In genomic region chr2:216081012-216081411, GRCh38 we compare ENCODE assay signal across 1 cellular context.
TF ChIP-seq lines count a peak whose summit lies in the region.

No MANE protein-coding gene starts in this region.

TF ChIP-seq in HepG2, 621 proteins besides CTCF, POLR2A, EP300 and RAD21:
- no peak for TF ChIP-seq ZNF746 (CRISPR knock-in tag; IDR thresholded peaks at IDR 0.05)
- no peak for TF ChIP-seq MEIS1 (CRISPR knock-in tag; IDR thresholded peaks at IDR 0.05; ENCODE audit: borderline replicate concordance)
- no peak for TF ChIP-seq SSRP1 (CRISPR knock-in tag; IDR thresholded peaks at IDR 0.05)
- no peak for TF ChIP-seq TFAP4 (IDR thresholded peaks at IDR 0.05; ENCODE audit: borderline replicate concordance, low read depth)
- TF ChIP-seq ZNF552 (CRISPR knock-in tag; IDR thresholded peaks at IDR 0.05; ENCODE audit: borderline replicate concordance) = no peak
- TF ChIP-seq ZNF629 (CRISPR knock-in tag; conservative IDR thresholded peaks at IDR 0.05) = no peak
- TF ChIP-seq, protein P1, sequence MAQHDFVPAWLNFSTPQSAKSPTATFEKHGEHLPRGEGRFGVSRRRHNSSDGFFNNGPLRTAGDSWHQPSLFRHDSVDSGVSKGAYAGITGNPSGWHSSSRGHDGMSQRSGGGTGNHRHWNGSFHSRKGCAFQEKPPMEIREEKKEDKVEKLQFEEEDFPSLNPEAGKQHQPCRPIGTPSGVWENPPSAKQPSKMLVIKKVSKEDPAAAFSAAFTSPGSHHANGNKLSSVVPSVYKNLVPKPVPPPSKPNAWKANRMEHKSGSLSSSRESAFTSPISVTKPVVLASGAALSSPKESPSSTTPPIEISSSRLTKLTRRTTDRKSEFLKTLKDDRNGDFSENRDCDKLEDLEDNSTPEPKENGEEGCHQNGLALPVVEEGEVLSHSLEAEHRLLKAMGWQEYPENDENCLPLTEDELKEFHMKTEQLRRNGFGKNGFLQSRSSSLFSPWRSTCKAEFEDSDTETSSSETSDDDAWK (CRISPR knock-in tag; IDR thresholded peaks at IDR 0.05) = no peak
- TF ChIP-seq ZNF672 (CRISPR knock-in tag; IDR thresholded peaks at IDR 0.05) = no peak
- TF ChIP-seq SALL2 (CRISPR knock-in tag; IDR thresholded peaks at IDR 0.05) = no peak
- 0 out of 2 replicates have a peak, but pooled peaks have one; percentile 26 for TF ChIP-seq ZSCAN20 (CRISPR knock-in tag; IDR thresholded peaks at IDR 0.05; ENCODE audit: borderline replicate concordance)
- TF ChIP-seq, protein P2, sequence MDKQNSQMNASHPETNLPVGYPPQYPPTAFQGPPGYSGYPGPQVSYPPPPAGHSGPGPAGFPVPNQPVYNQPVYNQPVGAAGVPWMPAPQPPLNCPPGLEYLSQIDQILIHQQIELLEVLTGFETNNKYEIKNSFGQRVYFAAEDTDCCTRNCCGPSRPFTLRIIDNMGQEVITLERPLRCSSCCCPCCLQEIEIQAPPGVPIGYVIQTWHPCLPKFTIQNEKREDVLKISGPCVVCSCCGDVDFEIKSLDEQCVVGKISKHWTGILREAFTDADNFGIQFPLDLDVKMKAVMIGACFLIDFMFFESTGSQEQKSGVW (CRISPR knock-in tag; IDR thresholded peaks at IDR 0.05; ENCODE audit: borderline replicate concordance) = no peak
- no peak for TF ChIP-seq ZNF549 (CRISPR knock-in tag; IDR thresholded peaks at IDR 0.05)
- TF ChIP-seq HNRNPLL (IDR thresholded peaks at IDR 0.05; ENCODE audit: low read depth, low read length, poor library complexity, severe bottlenecking) = no peak
- no peak for TF ChIP-seq CC2D1A (CRISPR knock-in tag; IDR thresholded peaks at IDR 0.05)
- TF ChIP-seq KLF12 (CRISPR knock-in tag; IDR thresholded peaks at IDR 0.05; ENCODE audit: borderline replicate concordance) = 0 out of 2 replicates have a peak, but pooled peaks have one; percentile 1
- no peak for TF ChIP-seq ZFAT (CRISPR knock-in tag; conservative IDR thresholded peaks at IDR 0.05)
- TF ChIP-seq NFRKB (IDR thresholded peaks at IDR 0.05) = no peak
- no peak for TF ChIP-seq THAP8 (CRISPR knock-in tag; IDR thresholded peaks at IDR 0.05; ENCODE audit: borderline replicate concordance)
- TF ChIP-seq HNRNPH1 (optimal IDR thresholded peaks at IDR 0.05; ENCODE audit: low read depth, low read length) = no peak
- no peak for TF ChIP-seq FOXM1 (CRISPR knock-in tag; IDR thresholded peaks at IDR 0.05)
- TF ChIP-seq ZNF20 (CRISPR knock-in tag; IDR thresholded peaks at IDR 0.05) = 0 out of 2 replicates have a peak, but pooled peaks have one; percentile 8
- no peak for TF ChIP-seq PHB2 (IDR thresholded peaks at IDR 0.05; ENCODE audit: partially characterized antibody)
- TF ChIP-seq ZNF569 (CRISPR knock-in tag; IDR thresholded peaks at IDR 0.05; ENCODE audit: borderline replicate concordance) = no peak
- TF ChIP-seq ZBTB25 (CRISPR knock-in tag; IDR thresholded peaks at IDR 0.05) = 0 out of 2 replicates have a peak, but pooled peaks have one; percentile 3
- TF ChIP-seq EEA1 (CRISPR knock-in tag; IDR thresholded peaks at IDR 0.05; ENCODE audit: borderline replicate concordance) = no peak
- TF ChIP-seq ZNF747 (CRISPR knock-in tag; IDR thresholded peaks at IDR 0.05; ENCODE audit: borderline replicate concordance) = no peak
- no peak for TF ChIP-seq NFATC3 (CRISPR knock-in tag; IDR thresholded peaks at IDR 0.05)
- TF ChIP-seq ZNF468 (CRISPR knock-in tag; IDR thresholded peaks at IDR 0.05) = no peak
- TF ChIP-seq, protein P3, sequence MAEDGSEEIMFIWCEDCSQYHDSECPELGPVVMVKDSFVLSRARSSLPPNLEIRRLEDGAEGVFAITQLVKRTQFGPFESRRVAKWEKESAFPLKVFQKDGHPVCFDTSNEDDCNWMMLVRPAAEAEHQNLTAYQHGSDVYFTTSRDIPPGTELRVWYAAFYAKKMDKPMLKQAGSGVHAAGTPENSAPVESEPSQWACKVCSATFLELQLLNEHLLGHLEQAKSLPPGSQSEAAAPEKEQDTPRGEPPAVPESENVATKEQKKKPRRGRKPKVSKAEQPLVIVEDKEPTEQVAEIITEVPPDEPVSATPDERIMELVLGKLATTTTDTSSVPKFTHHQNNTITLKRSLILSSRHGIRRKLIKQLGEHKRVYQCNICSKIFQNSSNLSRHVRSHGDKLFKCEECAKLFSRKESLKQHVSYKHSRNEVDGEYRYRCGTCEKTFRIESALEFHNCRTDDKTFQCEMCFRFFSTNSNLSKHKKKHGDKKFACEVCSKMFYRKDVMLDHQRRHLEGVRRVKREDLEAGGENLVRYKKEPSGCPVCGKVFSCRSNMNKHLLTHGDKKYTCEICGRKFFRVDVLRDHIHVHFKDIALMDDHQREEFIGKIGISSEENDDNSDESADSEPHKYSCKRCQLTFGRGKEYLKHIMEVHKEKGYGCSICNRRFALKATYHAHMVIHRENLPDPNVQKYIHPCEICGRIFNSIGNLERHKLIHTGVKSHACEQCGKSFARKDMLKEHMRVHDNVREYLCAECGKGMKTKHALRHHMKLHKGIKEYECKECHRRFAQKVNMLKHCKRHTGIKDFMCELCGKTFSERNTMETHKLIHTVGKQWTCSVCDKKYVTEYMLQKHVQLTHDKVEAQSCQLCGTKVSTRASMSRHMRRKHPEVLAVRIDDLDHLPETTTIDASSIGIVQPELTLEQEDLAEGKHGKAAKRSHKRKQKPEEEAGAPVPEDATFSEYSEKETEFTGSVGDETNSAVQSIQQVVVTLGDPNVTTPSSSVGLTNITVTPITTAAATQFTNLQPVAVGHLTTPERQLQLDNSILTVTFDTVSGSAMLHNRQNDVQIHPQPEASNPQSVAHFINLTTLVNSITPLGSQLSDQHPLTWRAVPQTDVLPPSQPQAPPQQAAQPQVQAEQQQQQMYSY (CRISPR knock-in tag; IDR thresholded peaks at IDR 0.05) = 0 out of 2 replicates have a peak, but pooled peaks have one; percentile 3
- TF ChIP-seq, protein P4, sequence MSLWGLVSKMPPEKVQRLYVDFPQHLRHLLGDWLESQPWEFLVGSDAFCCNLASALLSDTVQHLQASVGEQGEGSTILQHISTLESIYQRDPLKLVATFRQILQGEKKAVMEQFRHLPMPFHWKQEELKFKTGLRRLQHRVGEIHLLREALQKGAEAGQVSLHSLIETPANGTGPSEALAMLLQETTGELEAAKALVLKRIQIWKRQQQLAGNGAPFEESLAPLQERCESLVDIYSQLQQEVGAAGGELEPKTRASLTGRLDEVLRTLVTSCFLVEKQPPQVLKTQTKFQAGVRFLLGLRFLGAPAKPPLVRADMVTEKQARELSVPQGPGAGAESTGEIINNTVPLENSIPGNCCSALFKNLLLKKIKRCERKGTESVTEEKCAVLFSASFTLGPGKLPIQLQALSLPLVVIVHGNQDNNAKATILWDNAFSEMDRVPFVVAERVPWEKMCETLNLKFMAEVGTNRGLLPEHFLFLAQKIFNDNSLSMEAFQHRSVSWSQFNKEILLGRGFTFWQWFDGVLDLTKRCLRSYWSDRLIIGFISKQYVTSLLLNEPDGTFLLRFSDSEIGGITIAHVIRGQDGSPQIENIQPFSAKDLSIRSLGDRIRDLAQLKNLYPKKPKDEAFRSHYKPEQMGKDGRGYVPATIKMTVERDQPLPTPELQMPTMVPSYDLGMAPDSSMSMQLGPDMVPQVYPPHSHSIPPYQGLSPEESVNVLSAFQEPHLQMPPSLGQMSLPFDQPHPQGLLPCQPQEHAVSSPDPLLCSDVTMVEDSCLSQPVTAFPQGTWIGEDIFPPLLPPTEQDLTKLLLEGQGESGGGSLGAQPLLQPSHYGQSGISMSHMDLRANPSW (CRISPR knock-in tag; IDR thresholded peaks at IDR 0.05; ENCODE audit: borderline replicate concordance) = no peak
- no peak for TF ChIP-seq TEAD2 (CRISPR knock-in tag; IDR thresholded peaks at IDR 0.05)
- no peak for TF ChIP-seq KDM5A (IDR thresholded peaks at IDR 0.05; ENCODE audit: borderline replicate concordance, low read length)
- TF ChIP-seq LCORL (IDR thresholded peaks at IDR 0.05) = no peak
- no peak for TF ChIP-seq LCORL (CRISPR knock-in tag; IDR thresholded peaks at IDR 0.05)
- no peak for TF ChIP-seq AKAP8 (CRISPR knock-in tag; IDR thresholded peaks at IDR 0.05)
- 0 out of 2 replicates have a peak, but pooled peaks have one; percentile 16 for TF ChIP-seq ZNF766 (CRISPR knock-in tag; IDR thresholded peaks at IDR 0.05; ENCODE audit: borderline replicate concordance)
- TF ChIP-seq ZNF7 (CRISPR knock-in tag; IDR thresholded peaks at IDR 0.05) = peak; percentile 90
- no peak for TF ChIP-seq CBX5 (CRISPR knock-in tag; IDR thresholded peaks at IDR 0.05; ENCODE audit: borderline replicate concordance)
- no peak; the same call in 1 of the 2 replicates for TF ChIP-seq ZGPAT (CRISPR knock-in tag; IDR thresholded peaks at IDR 0.05)
- TF ChIP-seq TMF1 (CRISPR knock-in tag; IDR thresholded peaks at IDR 0.05; ENCODE audit: low read depth) = no peak
- TF ChIP-seq ZMYM2 (CRISPR knock-in tag; IDR thresholded peaks at IDR 0.05) = peak; percentile 41; the same call in 1 of the 2 replicates
- TF ChIP-seq ZNF281 (CRISPR knock-in tag; IDR thresholded peaks at IDR 0.05; ENCODE audit: borderline replicate concordance) = no peak
TF ChIP-seq in HepG2: peak in this region for 8.
